ENCODE assay signal across 14 cellular contexts in the genomic region with DNA sequence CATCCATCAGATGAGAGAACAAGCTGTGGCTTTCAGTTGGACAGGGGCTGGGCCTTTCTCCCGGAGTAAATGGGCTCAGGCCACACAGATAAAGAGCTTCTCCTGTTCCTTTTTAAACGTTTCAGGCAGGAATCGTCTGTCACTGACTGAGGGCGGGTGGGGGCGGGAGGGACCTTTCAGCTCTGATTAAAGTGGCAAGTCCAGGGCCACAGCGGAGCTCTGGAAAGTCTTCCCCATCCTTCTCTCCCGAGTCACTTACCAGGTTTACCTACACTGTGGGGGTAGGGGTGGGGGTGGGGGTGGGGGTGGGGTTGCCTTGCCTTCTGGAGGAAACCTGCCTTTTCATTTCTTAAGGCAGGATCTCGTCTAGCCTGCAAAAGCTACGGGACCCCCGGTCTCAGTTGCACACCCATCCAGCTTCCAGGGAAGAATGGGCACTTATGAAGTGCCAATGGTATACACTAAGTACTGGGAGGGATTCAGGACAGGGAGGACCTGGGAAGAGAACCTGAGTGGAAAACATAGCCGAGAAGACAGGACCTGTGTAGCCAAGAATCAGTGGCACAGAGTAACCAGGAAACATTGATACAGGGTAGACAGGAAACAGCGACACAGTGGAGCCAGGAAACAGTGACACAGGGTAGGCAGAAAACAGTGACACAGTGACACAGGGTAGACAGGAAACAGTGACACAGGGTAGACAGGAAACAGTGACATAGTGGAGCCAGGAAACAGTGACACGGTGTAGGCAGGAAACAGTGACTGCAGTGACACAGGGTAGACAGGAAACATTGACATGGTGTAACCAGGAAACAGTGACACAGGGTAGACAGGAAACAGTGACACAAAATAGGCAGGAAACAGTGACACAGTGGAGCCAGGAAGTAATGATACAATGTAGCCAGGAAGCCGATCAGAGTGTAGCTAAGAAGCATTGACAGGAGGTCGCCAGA.
A peak's percentile ranks its signal among the peaks of the same experiment; 100 is the strongest.
DNase-seq lines count a peak whose midpoint lies in the region; ATAC-seq lines count a peak whose summit lies in the region.
"Had no signal": no experiment of that assay in that cellular context is flagged by ENCODE, and none has a peak within 500 bp of the region (broad histone marks: within the 10 kb centered on the region; RNA-seq: fewer than 3 reads in every experiment).

No MANE protein-coding gene starts in this region.

- ATAC-seq in stimulated activated memory B cell treated with anti-CD40 and anti-IgM and Interleukin-4, amounts not matched to agents 10 μg/mL and 1 μg/mL and 100 μg/mL, for 72 hours: no peak
- no peak for ATAC-seq in GM21737 (IDR thresholded peaks at IDR 0.05; ENCODE audit: unreplicated experiment)
- ATAC-seq: heart right ventricle, mucosa of descending colon had no signal

- H3K9me3 Mint-ChIP-seq in stimulated activated memory B cell treated with anti-CD40 and anti-IgM and Interleukin-4, amounts not matched to agents 10 μg/mL and 1 μg/mL and 100 μg/mL, for 72 hours: peaks cover 8% of the 10 kb centered on the region

- no peaks in the 10 kb centered on the region for H3K27me3 ChIP-seq in effector memory CD4-positive, alpha-beta T cell (replicated peaks; ENCODE audit: control insufficient read depth, insufficient read depth, low read length, poor library complexity, severe bottlenecking)

- peaks cover 16% of the 10 kb centered on the region for H3K27me3 Mint-ChIP-seq in stimulated activated memory B cell treated with anti-CD40 and anti-IgM and Interleukin-4, amounts not matched to agents 10 μg/mL and 1 μg/mL and 100 μg/mL, for 72 hours

- peak overlapping the region; percentile 35 for H3K27ac Mint-ChIP-seq in stimulated activated memory B cell treated with anti-CD40 and anti-IgM and Interleukin-4, amounts not matched to agents 10 μg/mL and 1 μg/mL and 100 μg/mL, for 72 hours

- H3K4me1 Mint-ChIP-seq in stimulated activated memory B cell treated with anti-CD40 and anti-IgM and Interleukin-4, amounts not matched to agents 10 μg/mL and 1 μg/mL and 100 μg/mL, for 72 hours: peaks cover 7% of the 10 kb centered on the region

- H3K4me3 ChIP-seq in effector memory CD4-positive, alpha-beta T cell (ENCODE audit: insufficient read depth, low read depth, low read length, poor library complexity, severe bottlenecking): no peak overlapping the region
- H3K4me3 ChIP-seq: heart right ventricle, mucosa of descending colon had no signal

- H3K9me3 ChIP-seq in effector memory CD4-positive, alpha-beta T cell (ENCODE audit: control insufficient read depth, low read length): peaks cover 4% of the 10 kb centered on the region
- H3K9me3 ChIP-seq: mucosa of descending colon had no signal

- no peaks in the 10 kb centered on the region for H3K4me1 ChIP-seq in effector memory CD4-positive, alpha-beta T cell (ENCODE audit: control insufficient read depth, insufficient read depth, low read length, poor library complexity, severe bottlenecking)

- H3K4me3 Mint-ChIP-seq in stimulated activated memory B cell treated with anti-CD40 and anti-IgM and Interleukin-4, amounts not matched to agents 10 μg/mL and 1 μg/mL and 100 μg/mL, for 72 hours: no peak overlapping the region

- no peaks in the 10 kb centered on the region for H3K36me3 ChIP-seq in effector memory CD4-positive, alpha-beta T cell (ENCODE audit: control insufficient read depth, insufficient read depth, low read length)
- H3K36me3 ChIP-seq: heart right ventricle had no signal

- peak; percentile 1 for DNase-seq in activated T-cell treated with anti-CD3 and anti-CD28 coated beads for 24 hours (ENCODE audit: low read depth)
- DNase-seq in activated T-cell treated with anti-CD3 and anti-CD28 coated beads, Interleukin-2, amount 50 U/mL, for 48 hours: no peak
- peak; percentile 26 for DNase-seq in SW480 (ENCODE audit: low spot score)
- DNase-seq in effector memory CD4-positive, alpha-beta T cell: no peak
- no peak for DNase-seq in NCI-H345 treated with DMSO at 0.1 percent for 48 hours (lab: John Stamatoyannopoulos, UW; ENCODE audit: unreplicated experiment)
- no peak for DNase-seq in LoVo (ENCODE audit: low spot score)
- DNase-seq: activated effector memory CD4-positive, alpha-beta T cell treated with Interleukin-2 at 50 U/mL for 16 hours; effector CD4-positive, alpha-beta T cell; heart right ventricle; mucosa of descending colon; NCI-H187 treated with DMSO at 0.1 percent for 48 hours; substantia nigra had no signal

- H3K27ac ChIP-seq in effector memory CD4-positive, alpha-beta T cell (ENCODE audit: insufficient read depth, low read length, poor library complexity, severe bottlenecking): peak overlapping the region; percentile 50

- no peaks in the 10 kb centered on the region for H3K36me3 Mint-ChIP-seq in stimulated activated memory B cell treated with anti-CD40 and anti-IgM and Interleukin-4, amounts not matched to agents 10 μg/mL and 1 μg/mL and 100 μg/mL, for 72 hours

Comparison
In these comparisons a context has a peak if more than half of its experiments do, and no peak if none do; other contexts are left out.
1. DNase-seq: peak in activated T-cell treated with anti-CD3 and anti-CD28 coated beads for 24 hours (single experiment) and SW480 (single experiment); none in activated T-cell treated with anti-CD3 and anti-CD28 coated beads, Interleukin-2, amount 50 U/mL, for 48 hours (0 of 2), effector memory CD4-positive, alpha-beta T cell (0 of 3), NCI-H345 treated with DMSO at 0.1 percent for 48 hours (single experiment) and LoVo (single experiment).